8 cellular contexts compared by ENCODE assay signal in the genomic region with DNA sequence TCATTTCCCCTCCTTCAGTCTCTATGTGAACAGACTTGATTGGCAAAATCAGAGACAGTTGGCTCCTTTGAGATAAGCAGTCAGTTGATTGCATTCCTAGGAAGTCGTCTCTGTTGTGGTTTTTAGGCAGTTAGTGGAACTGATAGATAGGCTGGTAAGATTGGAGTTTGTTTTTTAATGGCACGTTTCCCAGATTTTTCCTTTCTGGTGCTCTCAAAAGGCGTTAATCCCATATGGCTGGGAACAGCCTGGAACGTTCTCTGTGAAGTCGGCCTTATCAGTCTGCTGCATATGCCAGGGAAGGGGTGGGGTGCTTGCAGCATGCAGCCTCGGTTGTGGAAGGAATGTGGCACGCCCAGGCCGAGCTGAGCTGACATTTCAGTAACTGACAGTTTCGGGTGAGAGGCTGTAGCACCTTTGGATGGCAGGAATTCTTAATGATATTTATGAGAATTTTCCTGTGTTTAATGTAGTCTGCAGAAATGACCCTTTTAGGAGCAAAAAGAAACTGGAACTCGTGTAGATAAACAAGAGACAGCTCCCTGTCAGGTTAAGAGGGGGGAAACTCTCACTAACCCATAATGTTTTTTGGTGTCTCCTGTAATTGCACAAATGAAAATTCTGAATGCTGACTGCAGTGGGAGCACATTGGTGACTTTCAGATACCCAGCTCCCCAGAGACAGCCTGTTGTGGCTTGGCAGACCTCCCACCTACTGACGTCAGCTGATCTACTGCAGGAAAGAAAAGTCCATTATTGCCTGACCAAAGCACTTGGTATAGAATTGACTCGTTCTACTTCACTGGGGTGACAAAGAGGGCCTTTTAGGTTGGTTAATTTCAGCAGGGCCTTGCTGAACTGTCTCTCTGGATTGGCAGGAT. TPM values are rescaled to one million over a fixed set of nuclear protein-coding genes. Genes with fewer than 3 reads are reported as not detected.
DNase-seq lines count a peak whose midpoint lies in the region; ATAC-seq and TF ChIP-seq lines count a peak whose summit lies in the region.

No MANE protein-coding gene starts in this region.

- H3K9me3 ChIP-seq in neural cell (ENCODE audit: low read length): no peaks in the 10 kb centered on the region
- no peaks in the 10 kb centered on the region for H3K9me3 ChIP-seq in transverse colon

- whole genome bisulfite sequencing in transverse colon (ENCODE audit: low coverage in 1 of 2), 2 donors: 0 to 10% methylated on average over 4 to 12 of the region's 12 CpGs

- ATAC-seq in HG03135 (IDR thresholded peaks at IDR 0.05; ENCODE audit: unreplicated experiment): peak; percentile 72

- H3K4me2 ChIP-seq in neural cell (ENCODE audit: low read length): no peak overlapping the region

- peaks cover 3% of the 10 kb centered on the region for H3F3A ChIP-seq in neural cell (ENCODE audit: insufficient read depth, low read length, poor library complexity, severe bottlenecking)

- peak overlapping the region; percentile 16 for H3K4me3 ChIP-seq in fibroblast of mammary gland (ENCODE audit: control insufficient read depth, low read depth, low read length)
- peak overlapping the region; percentile 33 for H3K4me3 ChIP-seq in neural cell (ENCODE audit: low read length)
- H3K4me3 ChIP-seq in transverse colon: peak overlapping the region in 1 of 4 donors; percentile 15

- no peak for TF ChIP-seq RAD21 in neural cell (conservative IDR thresholded peaks at IDR 0.05)

- peaks cover 18% of the 10 kb centered on the region for H4K20me1 ChIP-seq in neural cell (ENCODE audit: insufficient read depth)

- H3K9ac ChIP-seq in neural cell (ENCODE audit: low read length): peak overlapping the region; percentile 39

- TF ChIP-seq EP300 in neural cell (conservative IDR thresholded peaks at IDR 0.05; ENCODE audit: poor library complexity, severe bottlenecking): no peak
- no peak for TF ChIP-seq EP300 in transverse colon (IDR thresholded peaks at IDR 0.05; ENCODE audit: low read depth)

- H3K27ac ChIP-seq in neural cell (ENCODE audit: low read length) (peak overlapping the region; percentile 51), transverse colon (peak overlapping the region; percentile 70 to 99 (median 94))

- peak; percentile 9 for TF ChIP-seq POLR2A in transverse colon (IDR thresholded peaks at IDR 0.05)

- intact Hi-C loops in transverse colon (cut with DNase I; ENCODE audit: low total_unique reads): no loop called here

- H3K27me3 ChIP-seq in neural cell (ENCODE audit: insufficient read depth, low read depth, low read length): no peaks in the 10 kb centered on the region
- H3K27me3 ChIP-seq in transverse colon: no peaks in the 10 kb centered on the region

- H3K9me2 ChIP-seq in neural cell (ENCODE audit: insufficient read depth, low read length): no peaks in the 10 kb centered on the region

- H3K4me1 ChIP-seq in transverse colon: peaks cover 43 to 60% (median 57%) of the 10 kb centered on the region in 4 donors

- TF ChIP-seq CTCF in fibroblast of mammary gland (conservative IDR thresholded peaks at IDR 0.05; ENCODE audit: control insufficient read depth, insufficient read depth, low read depth, low read length): no peak
- no peak for TF ChIP-seq CTCF in neural cell (IDR thresholded peaks at IDR 0.05; ENCODE audit: poor library complexity, severe bottlenecking)
- TF ChIP-seq CTCF in transverse colon (IDR thresholded peaks at IDR 0.05): no peak

- peak in 2 of 3 experiments; percentile 15 to 74 for DNase-seq in NCI-H1417 (lab: John Stamatoyannopoulos, UW)
- no peak for DNase-seq in NCI-H1417 treated with DMSO at 0.1 percent for 48 hours (lab: John Stamatoyannopoulos, UW)
- peak; percentile 43 for DNase-seq in NCI-H460 (ENCODE audit: extremely low read depth, low read depth)
- peak; percentile 73 to 74 for DNase-seq in activated T-cell treated with anti-CD3 and anti-CD28 coated beads, Interleukin-2, amount 50 U/mL, for 48 hours
- peak; percentile 94 for DNase-seq in fibroblast of mammary gland (ENCODE audit: low read depth)
- peak; percentile 85 for DNase-seq in transverse colon

- H3K36me3 ChIP-seq in neural cell (ENCODE audit: insufficient read depth, low read length): no peaks in the 10 kb centered on the region
- H3K36me3 ChIP-seq in transverse colon: no peaks in the 10 kb centered on the region

- no peak overlapping the region for H2AFZ ChIP-seq in neural cell (ENCODE audit: low read depth, low read length)

- peaks cover 73% of the 10 kb centered on the region for H3K79me2 ChIP-seq in neural cell (replicated peaks; ENCODE audit: insufficient read depth, low read length)

- in situ Hi-C loops in transverse colon (cut with MboI; ENCODE audit: low pct_ligation_motif_present in 1 of 4, low pct_unique_long_range_greater_than_20kb in 1 of 4, low sequenced_read_pairs in 3 of 4): no loop called here

TF ChIP-seq in neural cell, 6 proteins besides CTCF, POLR2A, EP300 and RAD21:
- TF ChIP-seq, protein P1, sequence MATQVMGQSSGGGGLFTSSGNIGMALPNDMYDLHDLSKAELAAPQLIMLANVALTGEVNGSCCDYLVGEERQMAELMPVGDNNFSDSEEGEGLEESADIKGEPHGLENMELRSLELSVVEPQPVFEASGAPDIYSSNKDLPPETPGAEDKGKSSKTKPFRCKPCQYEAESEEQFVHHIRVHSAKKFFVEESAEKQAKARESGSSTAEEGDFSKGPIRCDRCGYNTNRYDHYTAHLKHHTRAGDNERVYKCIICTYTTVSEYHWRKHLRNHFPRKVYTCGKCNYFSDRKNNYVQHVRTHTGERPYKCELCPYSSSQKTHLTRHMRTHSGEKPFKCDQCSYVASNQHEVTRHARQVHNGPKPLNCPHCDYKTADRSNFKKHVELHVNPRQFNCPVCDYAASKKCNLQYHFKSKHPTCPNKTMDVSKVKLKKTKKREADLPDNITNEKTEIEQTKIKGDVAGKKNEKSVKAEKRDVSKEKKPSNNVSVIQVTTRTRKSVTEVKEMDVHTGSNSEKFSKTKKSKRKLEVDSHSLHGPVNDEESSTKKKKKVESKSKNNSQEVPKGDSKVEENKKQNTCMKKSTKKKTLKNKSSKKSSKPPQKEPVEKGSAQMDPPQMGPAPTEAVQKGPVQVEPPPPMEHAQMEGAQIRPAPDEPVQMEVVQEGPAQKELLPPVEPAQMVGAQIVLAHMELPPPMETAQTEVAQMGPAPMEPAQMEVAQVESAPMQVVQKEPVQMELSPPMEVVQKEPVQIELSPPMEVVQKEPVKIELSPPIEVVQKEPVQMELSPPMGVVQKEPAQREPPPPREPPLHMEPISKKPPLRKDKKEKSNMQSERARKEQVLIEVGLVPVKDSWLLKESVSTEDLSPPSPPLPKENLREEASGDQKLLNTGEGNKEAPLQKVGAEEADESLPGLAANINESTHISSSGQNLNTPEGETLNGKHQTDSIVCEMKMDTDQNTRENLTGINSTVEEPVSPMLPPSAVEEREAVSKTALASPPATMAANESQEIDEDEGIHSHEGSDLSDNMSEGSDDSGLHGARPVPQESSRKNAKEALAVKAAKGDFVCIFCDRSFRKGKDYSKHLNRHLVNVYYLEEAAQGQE (IDR thresholded peaks at IDR 0.05; ENCODE audit: borderline replicate concordance): peak; percentile 29
- TF ChIP-seq MXI1 (conservative IDR thresholded peaks at IDR 0.05; ENCODE audit: poor library complexity, severe bottlenecking) (peak; percentile 19), POLR2AphosphoS5 (IDR thresholded peaks at IDR 0.05) (no peak)

RNA-seq across cellular contexts. Expression of gene SPTAN1, which starts 6.3 kb away (rescaled TPM):
- 136 and 162 TPM in 2 replicates for total RNA-seq in NCI-H460 (2014; rRNA removed; shearing (Covaris generic))
- 300 and 351 TPM in 2 replicates for polyA plus RNA-seq in NCI-H460 (2014; cell fraction: nucleus; rRNA removed)
- polyA plus RNA-seq in neural cell: 287 and 353 TPM in 2 replicates
- polyA minus RNA-seq in neural cell: 653 and 675 TPM in 2 replicates
- total RNA-seq in transverse colon: 100 to 1,000 TPM; 234 to 464 (median 328) TPM

RNA-seq across cellular contexts. Expression of gene GLE1, which starts 54.2 kb away (rescaled TPM):
- total RNA-seq in NCI-H460 (2014; rRNA removed; shearing (Covaris generic)): 31.6 and 36.6 TPM in 2 replicates
- 34.0 and 46.3 TPM in 2 replicates for polyA plus RNA-seq in NCI-H460 (2014; cell fraction: nucleus; rRNA removed)
- 29.6 and 33.2 TPM in 2 replicates for polyA plus RNA-seq in neural cell
- polyA minus RNA-seq in neural cell: 39.9 and 41.6 TPM in 2 replicates
- total RNA-seq in transverse colon: 100 to 1,000 TPM in 1 of 4 donors, 10 to 100 TPM in 3; 24.3 to 120 (median 58.7) TPM
